8 cellular contexts compared by ENCODE assay signal in the genomic region with DNA sequence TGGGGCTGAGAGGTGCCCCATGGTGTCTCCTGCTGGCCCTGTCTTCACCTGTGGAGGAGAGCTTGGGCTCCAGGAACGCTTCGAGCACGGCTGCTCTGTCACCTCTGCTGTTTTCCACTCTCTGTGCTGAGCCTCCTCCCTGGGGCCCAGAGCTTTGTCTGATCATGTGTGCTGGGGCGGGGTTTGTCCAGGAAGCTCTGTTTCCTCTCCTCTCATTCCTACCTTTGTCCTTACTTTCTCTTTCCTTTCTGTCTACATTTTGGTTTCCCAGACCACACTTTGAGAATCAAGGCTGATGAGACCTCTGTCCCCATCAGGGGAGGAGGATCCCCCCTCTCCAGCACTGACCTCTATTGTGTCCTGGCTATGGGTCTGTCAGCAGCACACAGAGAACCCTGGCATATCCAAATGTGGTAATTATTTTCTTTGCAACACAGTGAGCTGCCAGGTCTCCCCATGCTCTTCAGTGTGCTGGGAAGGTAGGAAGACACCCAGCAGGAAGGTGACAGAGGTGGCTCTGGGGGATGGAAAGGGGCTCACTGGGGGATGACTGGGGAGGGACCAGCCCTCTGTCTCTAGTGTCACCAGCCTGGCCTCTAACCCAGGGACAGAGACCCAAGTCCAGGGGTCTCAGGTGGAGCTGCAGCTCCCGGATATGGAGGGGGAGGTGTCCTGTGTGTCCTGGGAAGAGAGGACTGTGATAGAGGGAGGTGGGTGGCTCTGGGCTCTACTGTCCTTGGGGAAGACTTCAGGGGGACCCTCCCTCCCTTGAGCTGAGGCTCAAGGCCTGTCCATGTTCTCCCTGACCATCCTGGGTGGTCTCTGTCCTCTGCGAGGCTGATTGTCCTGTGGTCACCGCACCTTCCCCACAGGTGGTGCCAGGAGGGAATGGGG. TPM values are rescaled to one million over a fixed set of nuclear protein-coding genes. Genes with fewer than 3 reads are reported as not detected.
DNase-seq lines count a peak whose midpoint lies in the region; ATAC-seq and TF ChIP-seq lines count a peak whose summit lies in the region.

A gene (minus strand): TSS at position 128 of the 894 bp plus-strand sequence. CDS start 107 bp downstream, at position 21.

- DNase-seq in COLO668 (lab: John Stamatoyannopoulos, UW; ENCODE audit: unreplicated experiment) = peak; percentile 38
- DNase-seq in HL-60 (ENCODE audit: low read depth in 1 of 2, low spot score in 1 of 2) = peak in 1 of 2 experiments; percentile 51
- peak; percentile 80 for DNase-seq in activated CD4-positive, alpha-beta memory T cell treated with anti-CD3 and anti-CD28 coated beads for 36 hours
- DNase-seq in fibroblast of villous mesenchyme (ENCODE audit: low read depth) = peak; percentile 23
- DNase-seq in spleen = peak; percentile 90
- DNase-seq in chondrocyte (ENCODE audit: low spot score) = no peak

- WGBS in spleen, 5 donors = 26 to 35% (median 31%) methylated on average over 7 of the region's 7 CpGs

- H3K4me3 Mint-ChIP-seq in activated CD4-positive, alpha-beta memory T cell treated with anti-CD3 and anti-CD28 coated beads for 36 hours = peak within 1 kb of the TSS; percentile 72
- no peak within 1 kb of the TSS for H3K4me3 Mint-ChIP-seq in chondrocyte (ENCODE audit: unreplicated experiment)

- peak within 1 kb of the TSS; percentile 66 for H3K27ac Mint-ChIP-seq in activated CD4-positive, alpha-beta memory T cell treated with anti-CD3 and anti-CD28 coated beads for 36 hours
- H3K27ac Mint-ChIP-seq in chondrocyte (ENCODE audit: unreplicated experiment) = no peak within 1 kb of the TSS

- H3K36me3 Mint-ChIP-seq in activated CD4-positive, alpha-beta memory T cell treated with anti-CD3 and anti-CD28 coated beads for 36 hours = no peaks in the 10 kb centered on the region
- peaks cover 3% of the 10 kb centered on the region for H3K36me3 Mint-ChIP-seq in chondrocyte (ENCODE audit: low read depth)

- H3K9me3 Mint-ChIP-seq in activated CD4-positive, alpha-beta memory T cell treated with anti-CD3 and anti-CD28 coated beads for 36 hours = no peaks in the 10 kb centered on the region
- H3K9me3 Mint-ChIP-seq in chondrocyte (ENCODE audit: low read depth) = no peaks in the 10 kb centered on the region

- H3K4me1 ChIP-seq in spleen = peaks cover 5 to 60% (median 34%) of the 10 kb centered on the region in 6 donors

- TF ChIP-seq CTCF in HL-60 (IDR thresholded peaks at IDR 0.05; ENCODE audit: insufficient read depth, low read length) = no peak
- no peak for TF ChIP-seq CTCF in fibroblast of villous mesenchyme (IDR thresholded peaks at IDR 0.05; ENCODE audit: insufficient read depth, low read depth, low read length)
- no peak for TF ChIP-seq CTCF in spleen (IDR thresholded peaks at IDR 0.05 in 8 of 11, conservative IDR thresholded peaks at IDR 0.05 in 3 of 11)
- no peak for TF ChIP-seq CTCF in chondrocyte (IDR thresholded peaks at IDR 0.05)

- CTCF ChIA-PET in activated CD4-positive, alpha-beta memory T cell treated with anti-CD3 and anti-CD28 coated beads for 36 hours (lab: Charles Lee) = interaction anchor here (0.9 to 8.1 kb wide), 20 partner anchors 9 to 108 kb away, joined by 3 to 204 read pairs (median 6); no protein-coding TSS in a partner anchor

- H3K27me3 ChIP-seq in HL-60 (ENCODE audit: insufficient read depth, poor library complexity, severe bottlenecking) = no peaks in the 10 kb centered on the region
- no peaks in the 10 kb centered on the region for H3K27me3 ChIP-seq in spleen (replicated peaks in 1 of 7)

- H3K4me1 Mint-ChIP-seq in activated CD4-positive, alpha-beta memory T cell treated with anti-CD3 and anti-CD28 coated beads for 36 hours (ENCODE audit: low read depth) = peaks cover 35% of the 10 kb centered on the region
- H3K4me1 Mint-ChIP-seq in chondrocyte (ENCODE audit: low read depth) = no peaks in the 10 kb centered on the region

- no peak within 1 kb of the TSS for H3K4me3 ChIP-seq in HL-60 (replicated peaks; ENCODE audit: insufficient read depth, low read length)
- no peak within 1 kb of the TSS for H3K4me3 ChIP-seq in fibroblast of villous mesenchyme (ENCODE audit: low read depth, low read length)
- H3K4me3 ChIP-seq in spleen = peak within 1 kb of the TSS; percentile 7 to 60 (median 28)

- H3K36me3 ChIP-seq in spleen = no peaks in the 10 kb centered on the region

- intact Hi-C loops in activated CD4-positive, alpha-beta memory T cell treated with anti-CD3 and anti-CD28 coated beads for 36 hours (cut with micrococcal nuclease) = loop anchor here (1.0 to 2.0 kb wide), 2 partner anchors 14 to 78 kb away; no protein-coding TSS in a partner anchor
- intact Hi-C loops in spleen (cut with DNase I; ENCODE audit: low total_unique reads) = loop anchor here (2.0 kb wide), 1 partner anchor 78 kb away; no protein-coding TSS in a partner anchor

- POLR2A ChIA-PET in activated CD4-positive, alpha-beta memory T cell treated with anti-CD3 and anti-CD28 coated beads for 36 hours (lab: Charles Lee) = interaction anchor here (0.6 to 1.4 kb wide), 2 partner anchors 13 to 78 kb away, joined by 3 to 8 read pairs; no protein-coding TSS in a partner anchor

- peak within 1 kb of the TSS; percentile 33; the same call in 1 of the 2 replicates for H3K27ac ChIP-seq in HL-60 (replicated peaks)
- peak within 1 kb of the TSS; percentile 36 to 88 (median 80) for H3K27ac ChIP-seq in spleen

- no peaks in the 10 kb centered on the region for H3K27me3 Mint-ChIP-seq in activated CD4-positive, alpha-beta memory T cell treated with anti-CD3 and anti-CD28 coated beads for 36 hours
- peaks cover 10% of the 10 kb centered on the region for H3K27me3 Mint-ChIP-seq in chondrocyte (ENCODE audit: low read depth)

- no peak for TF ChIP-seq POLR2A in spleen (IDR thresholded peaks at IDR 0.05)

- no peaks in the 10 kb centered on the region for H3K9me3 ChIP-seq in spleen

- ATAC-seq in GM21576 (IDR thresholded peaks at IDR 0.05; ENCODE audit: unreplicated experiment) (no peak), GM21381 (IDR thresholded peaks at IDR 0.05; ENCODE audit: unreplicated experiment) (no peak)

RNA-seq across cellular contexts. Expression of the gene that starts here (rescaled TPM):
- 1 to 10 TPM; 5.4 to 5.8 TPM for total RNA-seq in activated CD4-positive, alpha-beta memory T cell treated with anti-CD3 and anti-CD28 coated beads for 36 hours
- under 0.01 and 0.97 TPM in 2 replicates for total RNA-seq in fibroblast of villous mesenchyme
- total RNA-seq in spleen = 10 to 100 TPM; 14.4 to 33.5 (median 18.0) TPM
- polyA plus RNA-seq in spleen = 1 to 10 TPM; 1.5 to 2.6 (median 2.1) TPM
- not detected in 3 replicates for total RNA-seq in chondrocyte

Comparison
In these comparisons a context has a peak if more than half of its experiments do, and no peak if none do; other contexts are left out.
1. Peak in DNase-seq in fibroblast of villous mesenchyme; RNA of the gene not detected or under 1 TPM.
2. H3K4me3 ChIP-seq: peak in spleen (8 of 8); none in HL-60 (single experiment) and fibroblast of villous mesenchyme (single experiment).